4 cellular contexts compared by ENCODE assay signal in the genomic region with DNA sequence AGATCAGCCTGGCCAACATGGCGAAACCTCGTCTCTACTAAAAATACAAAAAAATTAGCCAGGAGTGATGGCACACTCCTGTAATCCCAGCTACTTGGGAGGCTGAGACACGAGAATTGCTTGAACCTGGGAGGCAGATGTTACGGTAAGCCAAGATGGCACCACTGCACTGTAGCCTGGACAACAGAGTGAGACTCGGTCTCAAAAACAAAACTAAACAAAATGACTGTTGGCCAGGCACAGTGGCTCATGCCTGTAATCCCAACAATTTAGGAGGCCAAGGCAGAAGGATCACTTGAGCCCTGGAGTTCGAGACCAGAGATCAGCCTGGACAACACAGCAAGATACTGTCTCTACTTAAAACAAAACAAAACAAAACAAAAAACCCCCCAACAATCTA. TPM values are rescaled to one million over a fixed set of nuclear protein-coding genes. Genes with fewer than 3 reads are reported as not detected.
"Had no signal": no experiment of that assay in that cellular context is flagged by ENCODE, and none has a peak within 500 bp of the region (broad histone marks: within the 10 kb centered on the region; RNA-seq: fewer than 3 reads in every experiment).

No MANE protein-coding gene starts in this region.

RNA-seq across cellular contexts. Expression of gene MFSD2B, which starts 33.2 kb away (rescaled TPM):
- total RNA-seq: hepatocyte, left lobe of liver, myocyte had no signal
- polyA plus RNA-seq: mammary epithelial cell had no signal
